In the genomic region with DNA sequence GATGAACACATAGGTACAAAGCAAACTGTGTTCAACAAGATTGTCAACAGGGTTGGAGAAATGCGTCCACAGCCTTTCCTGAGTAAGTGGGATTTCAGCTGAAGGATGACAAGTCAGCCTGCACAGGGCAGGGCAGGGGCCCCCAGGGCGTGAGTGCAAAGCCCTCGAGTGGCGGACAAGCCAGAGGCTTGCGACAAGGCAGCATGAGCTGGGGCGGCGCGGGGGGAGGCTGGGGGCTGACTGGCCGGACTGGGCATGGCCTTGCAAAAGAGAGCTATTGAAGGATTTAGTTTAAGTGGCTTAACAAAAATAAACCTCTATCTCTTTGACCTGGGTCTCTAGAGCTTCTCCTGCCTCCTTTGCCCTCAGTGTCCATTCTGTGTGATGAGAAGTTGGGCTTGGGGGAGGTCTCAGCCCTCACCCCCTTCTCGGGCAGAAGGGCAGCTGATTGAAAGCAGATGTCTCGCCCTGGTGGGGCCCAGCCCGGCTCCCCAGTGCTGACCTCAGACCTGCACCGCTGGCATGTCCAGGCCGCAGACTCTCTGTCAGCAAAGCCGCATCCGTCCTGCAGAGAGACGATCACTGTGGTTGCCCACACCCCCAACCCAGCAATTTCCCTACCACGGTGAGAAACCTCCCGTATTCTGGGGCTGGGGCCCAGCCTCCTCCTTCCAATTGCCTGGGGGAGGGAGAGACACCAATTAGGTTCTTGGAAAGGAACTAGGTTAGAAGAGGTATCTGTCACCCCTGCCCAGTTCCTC, we compare ENCODE assay signal across 17 cellular contexts. TPM values are rescaled to one million over a fixed set of nuclear protein-coding genes. Genes with fewer than 3 reads are reported as not detected.
A peak's percentile ranks its signal among the peaks of the same experiment; 100 is the strongest.
DNase-seq lines count a peak whose midpoint lies in the region; TF ChIP-seq lines count a peak whose summit lies in the region.
"Had no signal": no experiment of that assay in that cellular context is flagged by ENCODE, and none has a peak within 500 bp of the region (broad histone marks: within the 10 kb centered on the region; RNA-seq: fewer than 3 reads in every experiment).

No MANE protein-coding gene starts in this region.

- peak overlapping the region in 1 of 4 donors; percentile 81 for H3K27ac ChIP-seq in Peyer's patch
- H3K27ac ChIP-seq: 22Rv1 had no signal

- TF ChIP-seq CTCF in Peyer's patch (IDR thresholded peaks at IDR 0.05) = no peak
- TF ChIP-seq CTCF in GM20000 (IDR thresholded peaks at IDR 0.05; ENCODE audit: extremely low read depth, missing control alignments) = no peak

- peaks cover under 1 to 69% (median 10%) of the 10 kb centered on the region in 4 donors for H3K4me1 ChIP-seq in Peyer's patch

- H3K36me3 ChIP-seq in Peyer's patch = no peaks in the 10 kb centered on the region

- H3K27me3 ChIP-seq in Peyer's patch = no peaks in the 10 kb centered on the region

- no peaks in the 10 kb centered on the region for H3K9me3 ChIP-seq in Peyer's patch

- TF ChIP-seq POLR2A in Peyer's patch (IDR thresholded peaks at IDR 0.05) = no peak

- intact Hi-C loops in posterior vena cava (cut with DNase I) = loop anchor here in 1 of 2 donors (5.0 kb wide), 1 partner anchor 551 kb away; no protein-coding TSS in a partner anchor

- no peak overlapping the region for H3K4me3 ChIP-seq in Peyer's patch

- DNase-seq in NK-92 treated with Interleukin-12 subunit alpha and Interleukin-12 subunit beta, amount 100 ng/mL, for 24 hours (lab: John Stamatoyannopoulos, UW) = peak; percentile 82
- DNase-seq in NK-92 (lab: John Stamatoyannopoulos, UW; ENCODE audit: unreplicated experiment) = no peak
- DNase-seq in Peyer's patch = peak in 2 of 3 donors; percentile 47 to 58
- peak; percentile 48 for DNase-seq in ecto neural progenitor cell (ENCODE audit: low spot score)
- peak; percentile 78 for DNase-seq in posterior vena cava (ENCODE audit: low spot score)
- no peak for DNase-seq in GM20000 (ENCODE audit: low spot score)
- DNase-seq in stimulated activated CD4-positive, alpha-beta T cell treated with anti-CD3 and anti-CD28 coated beads, Interleukin-12 subunit alpha, Interleukin-12 subunit beta, amount 100 ng/mL, for 4 hours = no peak
- no peak for DNase-seq in kidney glomerular epithelial cell (lab: John Stamatoyannopoulos, UW)
- DNase-seq: effector CD4-positive, alpha-beta T cell; NCI-H1048; NCI-H2227 treated with DMSO at 0.1 percent for 48 hours; T1000 had no signal

RNA-seq across cellular contexts. Expression of a gene that starts 24.3 kb away (rescaled TPM):
- total RNA-seq in Peyer's patch (100 to 1,000 TPM; 263 to 745 (median 649) TPM), posterior vena cava (not detected)
- total RNA-seq: astrocyte, foreskin keratinocyte, myocyte, subcutaneous adipose tissue had no signal

RNA-seq across cellular contexts. Expression of a gene that starts 47.2 kb away (rescaled TPM):
- total RNA-seq in Peyer's patch = 10 to 100 TPM; 16.3 to 72.6 (median 32.4) TPM
- 10 to 100 TPM; 35.1 to 52.2 TPM for total RNA-seq in posterior vena cava

Comparison
In these comparisons a context has a peak if more than half of its experiments do, and no peak if none do; other contexts are left out.
1. DNase-seq: peak in NK-92 treated with Interleukin-12 subunit alpha and Interleukin-12 subunit beta, amount 100 ng/mL, for 24 hours (single experiment), Peyer's patch (2 of 3), ecto neural progenitor cell (single experiment) and posterior vena cava (single experiment); none in NK-92 (single experiment), GM20000 (single experiment), stimulated activated CD4-positive, alpha-beta T cell treated with anti-CD3 and anti-CD28 coated beads, Interleukin-12 subunit alpha, Interleukin-12 subunit beta, amount 100 ng/mL, for 4 hours (single experiment) and kidney glomerular epithelial cell (single experiment).
2. RNA of a gene that starts 24.3 kb away (total RNA-seq): 263 to 745 TPM in Peyer's patch; not detected in posterior vena cava; every median in the first group is over 100 times any median in the second.